8 cellular contexts compared by ENCODE assay signal in genomic region chr11:83285771-83286528, GRCh38. TPM values are rescaled to one million over a fixed set of nuclear protein-coding genes. Genes with fewer than 3 reads are reported as not detected.
DNase-seq lines count a peak whose midpoint lies in the region; ATAC-seq and TF ChIP-seq lines count a peak whose summit lies in the region.

CCDC90B (minus strand) TSS chr11:83286367; CDS start chr11:83285972, 395 bp downstream.

- H3K36me3 Mint-ChIP-seq in dendritic cell treated with granulocyte-macrophage colony-stimulating factor and Interleukin-4, amounts not matched to agents 40 ng/mL and 50 ng/mL, for 4 days (ENCODE audit: low read depth) = peaks cover 15% of the 10 kb centered on the region

- peak within 1 kb of the TSS; percentile 94 for H3K27ac ChIP-seq in C4-2B

- peak within 1 kb of the TSS; percentile 97 for H3K4me3 Mint-ChIP-seq in dendritic cell treated with granulocyte-macrophage colony-stimulating factor and Interleukin-4, amounts not matched to agents 40 ng/mL and 50 ng/mL, for 4 days

- no peak; the same call in 1 of the 2 replicates for TF ChIP-seq CTCF in C4-2B (conservative IDR thresholded peaks at IDR 0.05)

- H3K27ac Mint-ChIP-seq in dendritic cell treated with granulocyte-macrophage colony-stimulating factor and Interleukin-4, amounts not matched to agents 40 ng/mL and 50 ng/mL, for 4 days = peak within 1 kb of the TSS; percentile 100

- DNase-seq in NCI-H748 treated with DMSO at 0.1 percent for 48 hours (lab: John Stamatoyannopoulos, UW) = peak; percentile 86
- peak; percentile 88 to 94 for DNase-seq in activated CD4-positive, alpha-beta T cell treated with anti-CD3 and anti-CD28 coated beads, Interleukin-2, amount 50 U/mL, for 24 hours (ENCODE audit: low read depth in 1 of 2, low spot score in 1 of 2)
- peak; percentile 97 for DNase-seq in left lobe of liver (ENCODE audit: low spot score)
- peak; percentile 90 for DNase-seq in stimulated activated CD4-positive, alpha-beta T cell treated with anti-CD3 and anti-CD28 coated beads, Interleukin-2, amount 100 ng/mL, for 4 hours (ENCODE audit: low read depth)

- intact Hi-C loops in dendritic cell treated with granulocyte-macrophage colony-stimulating factor and Interleukin-4, amounts not matched to agents 40 ng/mL and 50 ng/mL, for 4 days (cut with micrococcal nuclease) = loop anchor here (1.0 to 10.0 kb wide), 4 partner anchors 91 to 385 kb away; partner anchors contain the start of genes DDIAS and RAB30

- H3K9me3 Mint-ChIP-seq in dendritic cell treated with granulocyte-macrophage colony-stimulating factor and Interleukin-4, amounts not matched to agents 40 ng/mL and 50 ng/mL, for 4 days = no peaks in the 10 kb centered on the region

- peak; percentile 86 for ATAC-seq in GM19372 (IDR thresholded peaks at IDR 0.05; ENCODE audit: low read depth, unreplicated experiment)
- ATAC-seq in HG03558 (IDR thresholded peaks at IDR 0.05; ENCODE audit: extremely low read depth, unreplicated experiment) = peak; percentile 79
- ATAC-seq in left lobe of liver = peak; percentile 91

- H3K27me3 Mint-ChIP-seq in dendritic cell treated with granulocyte-macrophage colony-stimulating factor and Interleukin-4, amounts not matched to agents 40 ng/mL and 50 ng/mL, for 4 days = no peaks in the 10 kb centered on the region

- peaks cover 32% of the 10 kb centered on the region for H3K4me1 Mint-ChIP-seq in dendritic cell treated with granulocyte-macrophage colony-stimulating factor and Interleukin-4, amounts not matched to agents 40 ng/mL and 50 ng/mL, for 4 days (ENCODE audit: low read depth)

RNA-seq across cellular contexts. Expression of gene CCDC90B, which starts in this region (rescaled TPM):
- total RNA-seq in left lobe of liver = 14.5 TPM

Comparison
In these comparisons a context has a peak if more than half of its experiments do, and no peak if none do; other contexts are left out.
1. Peak in every context shown above with its lines: DNase-seq, ATAC-seq and H3K27ac ChIP-seq.